Comparison of ENCODE assay signal across 15 cellular contexts in the genomic region with DNA sequence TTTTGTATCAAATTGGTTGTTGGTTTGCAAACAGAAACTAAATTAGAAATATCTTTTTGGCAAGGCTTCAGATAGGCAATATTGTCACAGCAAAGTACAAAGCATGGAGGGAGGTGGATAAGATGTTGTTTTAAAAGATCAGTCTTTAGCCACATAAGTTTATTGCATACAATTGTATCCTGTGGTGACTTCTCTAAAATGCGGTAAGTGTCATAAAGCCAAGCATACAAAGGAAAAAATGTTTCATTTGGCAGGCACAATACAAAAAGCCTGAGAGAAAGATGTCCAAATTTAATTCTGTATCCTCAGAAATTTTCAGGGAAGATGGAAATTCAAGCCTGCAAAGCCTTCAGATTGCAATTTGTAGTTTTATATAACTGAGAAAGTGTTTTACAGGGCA. TPM values are rescaled to one million over a fixed set of nuclear protein-coding genes. Genes with fewer than 3 reads are reported as not detected.
DNase-seq lines count a peak whose midpoint lies in the region; ATAC-seq and TF ChIP-seq lines count a peak whose summit lies in the region.
"Had no signal": no experiment of that assay in that cellular context is flagged by ENCODE, and none has a peak within 500 bp of the region (broad histone marks: within the 10 kb centered on the region; RNA-seq: fewer than 3 reads in every experiment).

No MANE protein-coding gene starts in this region.

- H3K27me3 ChIP-seq in layer of hippocampus (ENCODE audit: control insufficient read depth, insufficient read depth, low read length), result no peaks in the 10 kb centered on the region

- H3K4me3 Mint-ChIP-seq in activated B cell treated with CpG ODN at 0.5 μM for 24 hours, result peak overlapping the region; percentile 77
- H3K4me3 Mint-ChIP-seq in T-helper 2 cell treated with Interferon-gamma antibody and Interleukin-4, amounts not matched to agents 5 μg/mL and 100 μg/mL, for 36 hours, result no peak overlapping the region
- H3K4me3 Mint-ChIP-seq: H9, type B pancreatic cell had no signal

- peak overlapping the region; percentile 87 for H3K27ac Mint-ChIP-seq in activated B cell treated with CpG ODN at 0.5 μM for 24 hours
- H3K27ac Mint-ChIP-seq in T-helper 2 cell treated with Interferon-gamma antibody and Interleukin-4, amounts not matched to agents 5 μg/mL and 100 μg/mL, for 36 hours, result no peak overlapping the region
- H3K27ac Mint-ChIP-seq: type B pancreatic cell had no signal

- no peaks in the 10 kb centered on the region for H3K36me3 Mint-ChIP-seq in activated B cell treated with CpG ODN at 0.5 μM for 24 hours (ENCODE audit: low read depth)
- H3K36me3 Mint-ChIP-seq in T-helper 2 cell treated with Interferon-gamma antibody and Interleukin-4, amounts not matched to agents 5 μg/mL and 100 μg/mL, for 36 hours (ENCODE audit: low read depth), result peaks cover 12% of the 10 kb centered on the region
- H3K36me3 Mint-ChIP-seq: type B pancreatic cell had no signal

- H3K27me3 Mint-ChIP-seq in activated B cell treated with CpG ODN at 0.5 μM for 24 hours, result no peaks in the 10 kb centered on the region
- no peaks in the 10 kb centered on the region for H3K27me3 Mint-ChIP-seq in T-helper 2 cell treated with Interferon-gamma antibody and Interleukin-4, amounts not matched to agents 5 μg/mL and 100 μg/mL, for 36 hours (ENCODE audit: low read depth)
- H3K27me3 Mint-ChIP-seq: type B pancreatic cell had no signal

- CTCF ChIA-PET in activated B cell treated with CpG ODN at 0.5 μM for 24 hours (lab: Charles Lee), result no interaction called here

- DNase-seq in DMS79 treated with DMSO at 0.1 percent for 48 hours (lab: John Stamatoyannopoulos, UW), result peak; percentile 31
- DNase-seq in DMS79 (lab: John Stamatoyannopoulos, UW), result no peak
- no peak for DNase-seq in activated B cell treated with CpG ODN at 0.5 μM for 24 hours
- peak; percentile 69 for DNase-seq in superior temporal gyrus (ENCODE audit: extremely low spot score)
- no peak for DNase-seq in T-helper 2 cell
- no peak for DNase-seq in T-helper 2 cell treated with Interferon-gamma antibody and Interleukin-4, amounts not matched to agents 5 μg/mL and 100 μg/mL, for 36 hours (ENCODE audit: low spot score)
- DNase-seq: H9; stimulated activated CD4-positive, alpha-beta T cell treated with anti-CD3 and anti-CD28 coated beads, Interleukin-4, amount 100 ng/mL, for 24 hours had no signal

- TF ChIP-seq CTCF in activated B cell treated with CpG ODN at 0.5 μM for 24 hours (IDR thresholded peaks at IDR 0.05), result no peak

- H3K4me1 Mint-ChIP-seq in activated B cell treated with CpG ODN at 0.5 μM for 24 hours, result peaks cover 82% of the 10 kb centered on the region
- peaks cover 53% of the 10 kb centered on the region for H3K4me1 Mint-ChIP-seq in T-helper 2 cell treated with Interferon-gamma antibody and Interleukin-4, amounts not matched to agents 5 μg/mL and 100 μg/mL, for 36 hours (ENCODE audit: low read depth)

- POLR2A ChIA-PET in activated B cell treated with CpG ODN at 0.5 μM for 24 hours (lab: Charles Lee), result no interaction called here

- no peak for ATAC-seq in activated B cell treated with CpG ODN at 0.5 μM for 24 hours (ENCODE audit: low read depth)
- ATAC-seq in GM19455 (IDR thresholded peaks at IDR 0.05; ENCODE audit: unreplicated experiment), result no peak

- intact Hi-C loops in activated B cell treated with CpG ODN at 0.5 μM for 24 hours (cut with micrococcal nuclease), result no loop called here

- H3K27ac ChIP-seq in layer of hippocampus (ENCODE audit: low read depth, low read length), result peak overlapping the region; percentile 31
- H3K27ac ChIP-seq: 22Rv1 had no signal

- no peaks in the 10 kb centered on the region for H3K9me3 Mint-ChIP-seq in activated B cell treated with CpG ODN at 0.5 μM for 24 hours
- H3K9me3 Mint-ChIP-seq in T-helper 2 cell treated with Interferon-gamma antibody and Interleukin-4, amounts not matched to agents 5 μg/mL and 100 μg/mL, for 36 hours, result no peaks in the 10 kb centered on the region
- H3K9me3 Mint-ChIP-seq: H9 had no signal

RNA-seq across cellular contexts. Expression of a gene that starts 7.7 kb away (rescaled TPM):
- 35.9 and 36.8 TPM in 2 replicates for total RNA-seq in activated B cell treated with CpG ODN at 0.5 μM for 24 hours

RNA-seq across cellular contexts. Expression of a gene that starts 35.9 kb away (rescaled TPM):
- not detected in 2 replicates for total RNA-seq in activated B cell treated with CpG ODN at 0.5 μM for 24 hours
- total RNA-seq: G401, H9, M059J, SK-MEL-5 had no signal

Comparison
In these comparisons a context has a peak if more than half of its experiments do, and no peak if none do; other contexts are left out.
1. DNase-seq: peak in DMS79 treated with DMSO at 0.1 percent for 48 hours (single experiment) and superior temporal gyrus (single experiment); none in DMS79 (single experiment), activated B cell treated with CpG ODN at 0.5 μM for 24 hours (single experiment), T-helper 2 cell (0 of 5) and T-helper 2 cell treated with Interferon-gamma antibody and Interleukin-4, amounts not matched to agents 5 μg/mL and 100 μg/mL, for 36 hours (single experiment).